35 cellular contexts compared by ENCODE assay signal in genomic region chr14:34187061-34187460, GRCh38.
A peak's percentile ranks its signal among the peaks of the same experiment; 100 is the strongest.
DNase-seq lines count a peak whose midpoint lies in the region; ATAC-seq, FAIRE-seq and TF ChIP-seq lines count a peak whose summit lies in the region.
"Had no signal": no experiment of that assay in that cellular context is flagged by ENCODE, and none has a peak within 500 bp of the region (broad histone marks: within the 10 kb centered on the region; RNA-seq: fewer than 3 reads in every experiment).

No MANE protein-coding gene starts in this region.

- H3K79me2 ChIP-seq in HepG2 (ENCODE audit: insufficient read depth, low read length), result no peaks in the 10 kb centered on the region
- no peaks in the 10 kb centered on the region for H3K79me2 ChIP-seq in neural progenitor cell (ENCODE audit: low read depth)

- H3K27ac ChIP-seq in HepG2 (ENCODE audit: extremely low read length, insufficient read depth, low read length) (no peak overlapping the region), neural progenitor cell (no peak overlapping the region)
- H3K27ac ChIP-seq: 22Rv1; A549; BLaER1; BLaER1 treated with 17β-estradiol and CSF1 and Interleukin-3, amounts not matched to agents 10 nM and 100 nM; C4-2B had no signal

- ATAC-seq in HepG2, result peak; percentile 81
- ATAC-seq in stimulated activated naive CD8-positive, alpha-beta T cell treated with anti-CD3 and anti-CD28 coated beads, Interleukin-15, Interleukin-2, amounts not matched to agents 100 U/mL and 50 U/mL, for 24 hours, result no peak
- ATAC-seq: A549; CD8-positive, alpha-beta T cell had no signal

- H2AFZ ChIP-seq in HepG2 (ENCODE audit: low read length) (no peak overlapping the region), neural progenitor cell (replicated peaks) (peak overlapping the region; percentile 6)

- CTCF ChIA-PET in HepG2 (lab: Yijun Ruan, JAX; ENCODE audit: low intra/inter-chr PET ratio, low total read pairs), result no interaction called here
- CTCF ChIA-PET in activated CD4-positive, alpha-beta memory T cell treated with anti-CD3 and anti-CD28 coated beads for 36 hours (lab: Charles Lee), result no interaction called here

- H3K4me3 Mint-ChIP-seq in neural progenitor cell, result no peak overlapping the region
- no peak overlapping the region for H3K4me3 Mint-ChIP-seq in activated CD4-positive, alpha-beta memory T cell treated with anti-CD3 and anti-CD28 coated beads for 36 hours
- H3K4me3 Mint-ChIP-seq: B cell; CD14-positive monocyte; CD4-positive, alpha-beta memory T cell; CD4-positive, alpha-beta T cell; CD4-positive, CD25-positive, alpha-beta regulatory T cell; CD8-positive, alpha-beta T cell had no signal

- no TSS peak for BruUV-seq in HepG2 (replicated peaks; lab: Mats Ljungman, UMichigan)

- H3K4me3 ChIP-seq in HepG2 (replicated peaks in 1 of 3; ENCODE audit: insufficient read depth in 1 of 3, low read depth in 2 of 3, low read length in 3 of 3) (no peak overlapping the region), neural progenitor cell (no peak overlapping the region)
- H3K4me3 ChIP-seq: A549; BLaER1; BLaER1 treated with 17β-estradiol and CSF1 and Interleukin-3, amounts not matched to agents 10 nM and 100 nM had no signal

- H3K4me1 ChIP-seq in HepG2 (ENCODE audit: insufficient read depth, low read length) (peaks cover 12% of the 10 kb centered on the region), neural progenitor cell (peaks cover 7% of the 10 kb centered on the region)
- H3K4me1 ChIP-seq: A549; BE2C; BLaER1; BLaER1 treated with 17β-estradiol and CSF1 and Interleukin-3, amounts not matched to agents 10 nM and 100 nM had no signal

- POLR2A ChIA-PET in HepG2 (lab: Yijun Ruan, JAX), result no interaction called here
- POLR2A ChIA-PET in activated CD4-positive, alpha-beta memory T cell treated with anti-CD3 and anti-CD28 coated beads for 36 hours (lab: Charles Lee), result no interaction called here

- H3K9me3 ChIP-seq in HepG2 (ENCODE audit: low read length), result no peaks in the 10 kb centered on the region
- H3K9me3 ChIP-seq in neural progenitor cell (ENCODE audit: low read depth), result no peaks in the 10 kb centered on the region
- H3K9me3 ChIP-seq: A549; BE2C; BLaER1; BLaER1 treated with 17β-estradiol and CSF1 and Interleukin-3, amounts not matched to agents 10 nM and 100 nM; Caco-2 had no signal

- FAIRE-seq in HepG2 (lab: Jason Lieb, UNC), result no peak
- FAIRE-seq: A204.1, A549, D721Med had no signal

- H3K4me1 Mint-ChIP-seq in neural progenitor cell, result peaks cover 9% of the 10 kb centered on the region
- no peaks in the 10 kb centered on the region for H3K4me1 Mint-ChIP-seq in activated CD4-positive, alpha-beta memory T cell treated with anti-CD3 and anti-CD28 coated beads for 36 hours (ENCODE audit: low read depth)
- H3K4me1 Mint-ChIP-seq: B cell; CD14-positive monocyte; CD4-positive, alpha-beta memory T cell; CD4-positive, CD25-positive, alpha-beta regulatory T cell; CD8-positive, alpha-beta memory T cell had no signal

- no peaks in the 10 kb centered on the region for H3F3A ChIP-seq in neural progenitor cell (ENCODE audit: low read depth)

- intact Hi-C loops in HepG2 (cut with micrococcal nuclease; ENCODE audit: unreplicated experiment), result no loop called here
- intact Hi-C loops in activated CD4-positive, alpha-beta memory T cell treated with anti-CD3 and anti-CD28 coated beads for 36 hours (cut with micrococcal nuclease), result no loop called here

- peak; percentile 7 for DNase-seq in HuH-7.5 (ENCODE audit: low spot score)
- DNase-seq in HepG2 (ENCODE audit: low spot score), result no peak
- DNase-seq in neural progenitor cell (ENCODE audit: low spot score), result no peak
- no peak for DNase-seq in stimulated activated naive CD8-positive, alpha-beta T cell treated with anti-CD3 and anti-CD28 coated beads, Interleukin-15, Interleukin-2, amounts not matched to agents 100 U/mL and 50 U/mL, for 24 hours
- no peak for DNase-seq in activated CD4-positive, alpha-beta memory T cell treated with anti-CD3 and anti-CD28 coated beads for 36 hours
- DNase-seq in activated gamma-delta T cell (lab: John Stamatoyannopoulos, UW), result no peak
- DNase-seq: 8988T; ACHN; AML-193; BE2C; C1 segment of cervical spinal cord; Caco-2; Calu3; CD4-positive, alpha-beta memory T cell; CD4-positive, alpha-beta T cell; CD4-positive, CD25-positive, alpha-beta regulatory T cell; CD8-positive, alpha-beta memory T cell; CD8-positive, alpha-beta T cell; COR-L47; DMS 273 treated with DMSO at 0.1 percent for 48 hours; DMS153; DMS53; DMS79; DMS79 treated with DMSO at 0.1 percent for 48 hours; DND-41; EL had no signal

- no peaks in the 10 kb centered on the region for H3K36me3 ChIP-seq in HepG2 (replicated peaks in 1 of 2; ENCODE audit: control insufficient read depth in 1 of 2, insufficient read depth in 2 of 2, low read length in 2 of 2)
- H3K36me3 ChIP-seq in neural progenitor cell, result no peaks in the 10 kb centered on the region
- H3K36me3 ChIP-seq: BE2C; BLaER1; BLaER1 treated with 17β-estradiol and CSF1 and Interleukin-3, amounts not matched to agents 10 nM and 100 nM had no signal

- 3% methylated on average over 3 of the region's 3 CpGs for WGBS in HepG2 (ENCODE audit: low lambda C conversion rate)

- H3K27me3 Mint-ChIP-seq in neural progenitor cell (ENCODE audit: insufficient read depth, low read depth), result no peaks in the 10 kb centered on the region
- no peaks in the 10 kb centered on the region for H3K27me3 Mint-ChIP-seq in activated CD4-positive, alpha-beta memory T cell treated with anti-CD3 and anti-CD28 coated beads for 36 hours
- H3K27me3 Mint-ChIP-seq: B cell; CD4-positive, alpha-beta T cell; CD4-positive, CD25-positive, alpha-beta regulatory T cell; CD8-positive, alpha-beta memory T cell had no signal

- TF ChIP-seq POLR2A in HepG2 (IDR thresholded peaks at IDR 0.05; ENCODE audit: insufficient read depth in 1 of 2, low read depth in 2 of 2, low read length in 2 of 2), result no peak

- H3K9me3 Mint-ChIP-seq in neural progenitor cell, result no peaks in the 10 kb centered on the region
- H3K9me3 Mint-ChIP-seq in activated CD4-positive, alpha-beta memory T cell treated with anti-CD3 and anti-CD28 coated beads for 36 hours, result no peaks in the 10 kb centered on the region
- H3K9me3 Mint-ChIP-seq: CD4-positive, alpha-beta T cell; CD8-positive, alpha-beta memory T cell; CD8-positive, alpha-beta T cell had no signal

- TF ChIP-seq CTCF in HepG2 (CRISPR knock-in tag; IDR thresholded peaks at IDR 0.05), result no peak
- TF ChIP-seq CTCF in neural progenitor cell (IDR thresholded peaks at IDR 0.05), result no peak

- H3K4me2 ChIP-seq in HepG2 (ENCODE audit: low read depth, low read length) (peak overlapping the region; percentile 5), neural progenitor cell (no peak overlapping the region)
- H3K4me2 ChIP-seq: A549; BLaER1; BLaER1 treated with 17β-estradiol and CSF1 and Interleukin-3, amounts not matched to agents 10 nM and 100 nM had no signal

- in situ Hi-C loops in HepG2 (cut with HindIII; ENCODE audit: extremely low pct_ligation_motif_present, low pct_unique_long_range_greater_than_20kb), result no loop called here

- H3K9ac ChIP-seq in HepG2 (ENCODE audit: insufficient read depth, low read depth, low read length) (no peak overlapping the region), neural progenitor cell (no peak overlapping the region)
- H3K9ac ChIP-seq: BLaER1; BLaER1 treated with 17β-estradiol and CSF1 and Interleukin-3, amounts not matched to agents 10 nM and 100 nM had no signal

- no peaks in the 10 kb centered on the region for H3K36me3 Mint-ChIP-seq in neural progenitor cell
- H3K36me3 Mint-ChIP-seq in activated CD4-positive, alpha-beta memory T cell treated with anti-CD3 and anti-CD28 coated beads for 36 hours, result no peaks in the 10 kb centered on the region
- H3K36me3 Mint-ChIP-seq: CD14-positive monocyte; CD4-positive, alpha-beta memory T cell; CD4-positive, CD25-positive, alpha-beta regulatory T cell; CD8-positive, alpha-beta T cell had no signal

- H3K27me3 ChIP-seq in HepG2 (ENCODE audit: control insufficient read depth in 1 of 2, insufficient read depth in 2 of 2, low read length in 2 of 2), result no peaks in the 10 kb centered on the region; a peak in 1 of 5 replicates
- H3K27me3 ChIP-seq in neural progenitor cell, result no peaks in the 10 kb centered on the region
- H3K27me3 ChIP-seq: BE2C, BLaER1 had no signal

- TF ChIP-seq RAD21 in HepG2 (CRISPR knock-in tag; IDR thresholded peaks at IDR 0.05), result no peak

- no peak overlapping the region for H3K27ac Mint-ChIP-seq in neural progenitor cell
- no peak overlapping the region for H3K27ac Mint-ChIP-seq in activated CD4-positive, alpha-beta memory T cell treated with anti-CD3 and anti-CD28 coated beads for 36 hours
- H3K27ac Mint-ChIP-seq: B cell; CD14-positive monocyte; CD4-positive, alpha-beta memory T cell; CD4-positive, alpha-beta T cell; CD4-positive, CD25-positive, alpha-beta regulatory T cell; CD8-positive, alpha-beta T cell had no signal

- H4K20me1 ChIP-seq in HepG2 (ENCODE audit: insufficient read depth, low read length) (no peaks in the 10 kb centered on the region), neural progenitor cell (ENCODE audit: low read depth) (no peaks in the 10 kb centered on the region)
- H4K20me1 ChIP-seq: BLaER1; BLaER1 treated with 17β-estradiol and CSF1 and Interleukin-3, amounts not matched to agents 10 nM and 100 nM had no signal

- TF ChIP-seq EP300 in HepG2 (IDR thresholded peaks at IDR 0.05; ENCODE audit: low read depth in 2 of 2, low read length in 2 of 2) (no peak; a peak in 1 of 4 replicates), HepG2 (CRISPR knock-in tag; IDR thresholded peaks at IDR 0.05; ENCODE audit: borderline replicate concordance) (no peak)

TF ChIP-seq in HepG2, 621 proteins besides CTCF, POLR2A, EP300 and RAD21 (continues in another document):
- TF ChIP-seq ZNF710 (CRISPR knock-in tag; IDR thresholded peaks at IDR 0.05; ENCODE audit: borderline replicate concordance), result no peak
- TF ChIP-seq NR2F2 (IDR thresholded peaks at IDR 0.05; ENCODE audit: borderline replicate concordance, low read depth), result 0 out of 2 replicates have a peak, but pooled peaks have one; percentile 36
- TF ChIP-seq NR2F6 (IDR thresholded peaks at IDR 0.05), result peak; percentile 53; the same call in 1 of the 2 replicates
- TF ChIP-seq NR2F6 (CRISPR knock-in tag; IDR thresholded peaks at IDR 0.05), result peak; percentile 47; the same call in 1 of the 2 replicates
